Comparison of ENCODE assay signal across 8 cellular contexts in the genomic region with DNA sequence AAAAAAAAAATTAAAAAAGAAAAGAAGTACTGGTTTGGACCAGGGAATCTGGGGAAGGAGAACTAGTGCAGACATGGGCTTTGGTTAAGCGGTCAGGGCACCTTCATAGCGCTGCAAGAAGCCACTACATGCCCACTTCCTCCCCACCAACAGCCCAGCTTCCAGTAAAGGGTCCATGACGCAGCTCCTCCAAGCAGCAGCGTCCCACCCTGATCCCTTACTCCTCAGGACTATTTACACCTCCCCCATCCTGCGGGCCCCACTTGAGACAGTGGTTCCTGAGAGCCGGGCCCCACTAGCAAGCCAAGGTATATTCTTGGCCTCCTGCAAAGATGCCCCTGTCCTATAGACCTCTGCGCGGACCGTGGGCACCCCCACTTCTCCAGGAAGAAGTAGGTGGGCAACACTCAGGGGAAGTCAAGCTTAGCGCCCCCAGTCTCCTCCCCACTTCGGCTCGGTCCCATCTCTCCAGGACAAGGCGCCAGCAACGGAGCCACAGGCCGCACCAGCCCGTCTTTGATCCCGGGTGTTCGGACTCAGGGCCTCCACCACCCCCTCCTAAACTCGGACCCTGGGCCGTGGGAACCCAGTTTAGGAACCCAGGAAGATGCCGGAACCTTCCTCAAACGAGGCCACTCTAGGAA. TPM values are rescaled to one million over a fixed set of nuclear protein-coding genes. Genes with fewer than 3 reads are reported as not detected.
DNase-seq lines count a peak whose midpoint lies in the region; ATAC-seq and TF ChIP-seq lines count a peak whose summit lies in the region.

No MANE protein-coding gene starts in this region.

- H3K79me1 ChIP-seq in mesendoderm (ENCODE audit: low read length): no peaks in the 10 kb centered on the region

- peak overlapping the region; percentile 25 for H3K56ac ChIP-seq in mesendoderm (ENCODE audit: low read length)

- no peak overlapping the region for H4K5ac ChIP-seq in mesendoderm (ENCODE audit: low read length)

- peak overlapping the region; percentile 26 for H3K4ac ChIP-seq in mesendoderm (ENCODE audit: low read depth, low read length)

- no peak for DNase-seq in Karpas-422
- DNase-seq in mesendoderm: no peak
- peak in 1 of 2 donors; percentile 80 for DNase-seq in upper lobe of left lung
- DNase-seq in HK-2 (ENCODE audit: unreplicated experiment): no peak
- DNase-seq in middle frontal gyrus (ENCODE audit: extremely low spot score, low spot score): no peak
- DNase-seq in COLO668 (lab: John Stamatoyannopoulos, UW; ENCODE audit: unreplicated experiment): no peak

- H3K27me3 ChIP-seq in DOHH2 (ENCODE audit: control insufficient read depth, low read length) (no peaks in the 10 kb centered on the region), Karpas-422 (ENCODE audit: low read length) (no peaks in the 10 kb centered on the region), mesendoderm (ENCODE audit: insufficient read depth, low read length, poor library complexity) (no peaks in the 10 kb centered on the region), upper lobe of left lung (no peaks in the 10 kb centered on the region)

- peak overlapping the region; percentile 80 for H2AFZ ChIP-seq in Karpas-422 (ENCODE audit: low read length)

- no peak overlapping the region for H3K23ac ChIP-seq in mesendoderm (ENCODE audit: low read length)

- peaks cover 29% of the 10 kb centered on the region for H3K4me1 Mint-ChIP-seq in brain

- H2BK120ac ChIP-seq in mesendoderm (ENCODE audit: low read depth, low read length): no peak overlapping the region

- TF ChIP-seq POLR2A in upper lobe of left lung (IDR thresholded peaks at IDR 0.05): peak in 1 of 4 donors; percentile 28

- H4K8ac ChIP-seq in mesendoderm (ENCODE audit: low read depth, low read length): no peak overlapping the region

- peak overlapping the region; percentile 2 for H3K18ac ChIP-seq in mesendoderm (ENCODE audit: low read length)

- H3K9ac ChIP-seq in Karpas-422 (ENCODE audit: low read length): no peak overlapping the region
- peak overlapping the region; percentile 28 for H3K9ac ChIP-seq in mesendoderm (ENCODE audit: low read length)

- no peaks in the 10 kb centered on the region for H3K9me3 ChIP-seq in DOHH2 (ENCODE audit: control insufficient read depth, insufficient read depth, low read length)
- no peaks in the 10 kb centered on the region for H3K9me3 ChIP-seq in Karpas-422 (ENCODE audit: low read length)
- no peaks in the 10 kb centered on the region for H3K9me3 ChIP-seq in upper lobe of left lung

- peak overlapping the region; percentile 61 for H3K4me2 ChIP-seq in DOHH2 (ENCODE audit: low read length)
- H3K4me2 ChIP-seq in Karpas-422 (ENCODE audit: low read depth, low read length, poor library complexity, severe bottlenecking): peak overlapping the region; percentile 100
- H3K4me2 ChIP-seq in mesendoderm (ENCODE audit: low read length): no peak overlapping the region

- peak overlapping the region; percentile 98 to 100 (median 100) for H3K27ac Mint-ChIP-seq in brain

- H3K4me3 ChIP-seq in DOHH2 (ENCODE audit: low read length): peak overlapping the region; percentile 73
- peak overlapping the region; percentile 5; the same call in 1 of the 2 replicates for H3K4me3 ChIP-seq in Karpas-422 (ENCODE audit: low read length)
- H3K4me3 ChIP-seq in mesendoderm (ENCODE audit: low read length): no peak overlapping the region
- peak overlapping the region; percentile 8 to 89 (median 74) for H3K4me3 ChIP-seq in upper lobe of left lung

- no peak for TF ChIP-seq EP300 in upper lobe of left lung (IDR thresholded peaks at IDR 0.05)

- ATAC-seq in upper lobe of left lung (ENCODE audit: low FRiP score in 2 of 2): peak; percentile 0 to 5

- H3K9me2 ChIP-seq in DOHH2 (replicated peaks; ENCODE audit: control insufficient read depth, low read length) (no peaks in the 10 kb centered on the region), Karpas-422 (replicated peaks; ENCODE audit: insufficient read depth, low read length) (no peaks in the 10 kb centered on the region; the same call in 1 of the 2 replicates)

- WGBS in mesendoderm (ENCODE audit: extremely low coverage, insufficient coverage, low lambda C conversion rate): no CpG with 5 or more reads among the region's 22 CpGs
- 31 to 34% methylated on average over 22 of the region's 22 CpGs for WGBS in upper lobe of left lung, 2 donors

- peak overlapping the region; percentile 96 to 100 (median 100) for H3K4me3 Mint-ChIP-seq in brain

- peaks cover 17% of the 10 kb centered on the region for H3K79me2 ChIP-seq in DOHH2 (ENCODE audit: control insufficient read depth, low read length)
- H3K79me2 ChIP-seq in Karpas-422 (ENCODE audit: low read length): peaks cover 10% of the 10 kb centered on the region; the same call in 1 of the 2 replicates
- H3K79me2 ChIP-seq in mesendoderm (ENCODE audit: control insufficient read depth, insufficient read depth, low read length): no peaks in the 10 kb centered on the region

- no peak for TF ChIP-seq CTCF in DOHH2 (IDR thresholded peaks at IDR 0.05; ENCODE audit: low read depth, low read length, poor library complexity, severe bottlenecking)
- TF ChIP-seq CTCF in brain (conservative IDR thresholded peaks at IDR 0.05): no peak
- no peak for TF ChIP-seq CTCF in upper lobe of left lung (IDR thresholded peaks at IDR 0.05)

- H3K27ac ChIP-seq in DOHH2 (ENCODE audit: low read depth, low read length) (no peak overlapping the region), Karpas-422 (ENCODE audit: low read length) (no peak overlapping the region), mesendoderm (ENCODE audit: low read depth, low read length) (no peak overlapping the region), upper lobe of left lung (peak overlapping the region; percentile 92 to 97 (median 96))

- H4K20me1 ChIP-seq in DOHH2 (ENCODE audit: control insufficient read depth, insufficient read depth, low read depth, low read length) (no peaks in the 10 kb centered on the region), Karpas-422 (ENCODE audit: insufficient read depth, low read depth, low read length) (no peaks in the 10 kb centered on the region)

- H3K27me3 Mint-ChIP-seq in brain: peaks cover 20% of the 10 kb centered on the region

- no peak overlapping the region for H2BK5ac ChIP-seq in mesendoderm (ENCODE audit: low read length)

- H3K36me3 Mint-ChIP-seq in brain: peaks cover 19% of the 10 kb centered on the region

- H3F3A ChIP-seq in DOHH2 (ENCODE audit: control insufficient read depth, insufficient read depth): no peaks in the 10 kb centered on the region

- H3K36me3 ChIP-seq in DOHH2 (ENCODE audit: control insufficient read depth, low read length): peaks cover 27% of the 10 kb centered on the region
- H3K36me3 ChIP-seq in Karpas-422 (ENCODE audit: insufficient read depth, low read length): no peaks in the 10 kb centered on the region
- no peaks in the 10 kb centered on the region for H3K36me3 ChIP-seq in mesendoderm (ENCODE audit: control insufficient read depth, insufficient read depth, low read length)
- peaks cover 18 to 27% (median 21%) of the 10 kb centered on the region in 4 donors for H3K36me3 ChIP-seq in upper lobe of left lung

- peak overlapping the region; percentile 58 for H2AK5ac ChIP-seq in mesendoderm (ENCODE audit: low read length)

- peaks cover 0 to 5% (median 3%) of the 10 kb centered on the region in 5 experiments for H3K9me3 Mint-ChIP-seq in brain

- H3K4me1 ChIP-seq in DOHH2 (ENCODE audit: control insufficient read depth, low read length) (peaks cover 25% of the 10 kb centered on the region), Karpas-422 (ENCODE audit: low read length) (peaks cover 13% of the 10 kb centered on the region), mesendoderm (ENCODE audit: control insufficient read depth, low read depth, low read length) (peaks cover 2% of the 10 kb centered on the region), upper lobe of left lung (peaks cover 12 to 23% (median 16%) of the 10 kb centered on the region in 4 donors)

- no peak overlapping the region for H2BK15ac ChIP-seq in mesendoderm (replicated peaks; ENCODE audit: low read depth)

RNA-seq across cellular contexts. Expression of gene PRR14, which starts 0.9 kb away (rescaled TPM):
- total RNA-seq in Karpas-422 (2014; rRNA removed; shearing (Covaris generic); ENCODE audit: low replicate concordance): 17.4 and 42.0 TPM in 2 replicates
- 69.8 TPM for polyA plus RNA-seq in brain (ENCODE audit: insufficient read depth, low read depth, low replicate concordance)
- polyA plus RNA-seq in mesendoderm (2013, experiment 1 of 2): 11.4 TPM
- 10.6 TPM for polyA plus RNA-seq in mesendoderm (2013, experiment 2 of 2)
- 100 to 1,000 TPM in 1 of 6 donors, 10 to 100 TPM in 5; 34.5 to 160 (median 54.9) TPM for total RNA-seq in upper lobe of left lung

RNA-seq across cellular contexts. Expression of gene FBRS, which starts 8.4 kb away (rescaled TPM):
- 32.9 and 36.1 TPM in 2 replicates for total RNA-seq in Karpas-422 (2014; rRNA removed; shearing (Covaris generic); ENCODE audit: low replicate concordance)
- 72.1 TPM for polyA plus RNA-seq in brain (ENCODE audit: insufficient read depth, low read depth, low replicate concordance)
- polyA plus RNA-seq in mesendoderm (2013, experiment 1 of 2): 8.8 TPM
- polyA plus RNA-seq in mesendoderm (2013, experiment 2 of 2): 8.3 TPM
- 100 to 1,000 TPM in 1 of 6 donors, 10 to 100 TPM in 5; 38.0 to 150 (median 70.4) TPM for total RNA-seq in upper lobe of left lung

RNA-seq across cellular contexts. Expression of gene ZNF689, which starts 39.7 kb away (rescaled TPM):
- total RNA-seq in Karpas-422 (2014; rRNA removed; shearing (Covaris generic); ENCODE audit: low replicate concordance): 6.9 and 7.5 TPM in 2 replicates
- polyA plus RNA-seq in brain (ENCODE audit: insufficient read depth, low read depth, low replicate concordance): 10.9 TPM
- 14.7 TPM for polyA plus RNA-seq in mesendoderm (2013, experiment 1 of 2)
- 14.9 TPM for polyA plus RNA-seq in mesendoderm (2013, experiment 2 of 2)
- total RNA-seq in upper lobe of left lung: 10 to 100 TPM in 2 of 6 donors, 1 to 10 TPM in 4; 3.1 to 10.9 (median 8.9) TPM

RNA-seq across cellular contexts. Expression of gene SRCAP, which starts 49.1 kb away (rescaled TPM):
- 13.2 and 21.2 TPM in 2 replicates for total RNA-seq in Karpas-422 (2014; rRNA removed; shearing (Covaris generic); ENCODE audit: low replicate concordance)
- polyA plus RNA-seq in brain (ENCODE audit: insufficient read depth, low read depth, low replicate concordance): 40.4 TPM
- 29.1 TPM for polyA plus RNA-seq in mesendoderm (2013, experiment 1 of 2)
- polyA plus RNA-seq in mesendoderm (2013, experiment 2 of 2): 25.0 TPM
- 100 to 1,000 TPM in 1 of 6 donors, 10 to 100 TPM in 5; 38.3 to 102 (median 66.0) TPM for total RNA-seq in upper lobe of left lung

Comparison
In these comparisons a context has a peak if more than half of its experiments do, and no peak if none do; other contexts are left out.
1. H3K27ac ChIP-seq: peak in upper lobe of left lung (4 of 4); none in DOHH2 (single experiment), Karpas-422 (single experiment) and mesendoderm (single experiment).